8 cellular contexts compared by ENCODE assay signal in genomic region chr9:131731237-131731995, GRCh38. TPM values are rescaled to one million over a fixed set of nuclear protein-coding genes. Genes with fewer than 3 reads are reported as not detected.
DNase-seq lines count a peak whose midpoint lies in the region; ATAC-seq and TF ChIP-seq lines count a peak whose summit lies in the region.

No MANE protein-coding gene starts in this region.

- peak overlapping the region; percentile 87 to 88 for H3K4me3 Mint-ChIP-seq in effector memory CD8-positive, alpha-beta T cell

- H3K36me3 ChIP-seq in osteoblast (ENCODE audit: insufficient read depth, low read length) = no peaks in the 10 kb centered on the region

- H3K27ac ChIP-seq in osteoblast (ENCODE audit: low read depth, low read length) = peak overlapping the region; percentile 62

- peak; percentile 11 for ATAC-seq in effector memory CD8-positive, alpha-beta T cell (replicated peaks)
- ATAC-seq in HG03175 (IDR thresholded peaks at IDR 0.05; ENCODE audit: unreplicated experiment) (no peak), GM19452 (IDR thresholded peaks at IDR 0.05; ENCODE audit: unreplicated experiment) (no peak)

- H2AFZ ChIP-seq in osteoblast (ENCODE audit: low read length) = no peak overlapping the region

- TF ChIP-seq CTCF in osteoblast (IDR thresholded peaks at IDR 0.05; ENCODE audit: extremely low read depth, low read depth, low read length) = no peak

- no peaks in the 10 kb centered on the region for H3K27me3 Mint-ChIP-seq in effector memory CD8-positive, alpha-beta T cell

- no peak overlapping the region for H3K4me3 ChIP-seq in osteoblast (ENCODE audit: insufficient read depth, low read length)

- H3K4me1 Mint-ChIP-seq in effector memory CD8-positive, alpha-beta T cell (ENCODE audit: low read depth in 2 of 2) = peaks cover 72 to 91% of the 10 kb centered on the region in 2 donors

- peak overlapping the region; percentile 93 to 97 for H3K27ac Mint-ChIP-seq in effector memory CD8-positive, alpha-beta T cell

- peaks cover 70% of the 10 kb centered on the region for H3K4me1 ChIP-seq in osteoblast (ENCODE audit: insufficient read depth, low read length)

- no peaks in the 10 kb centered on the region for H3K9me3 ChIP-seq in osteoblast (ENCODE audit: low read depth, low read length)

- H3K4me2 ChIP-seq in osteoblast (ENCODE audit: insufficient read depth, low read length) = peak overlapping the region; percentile 3

- DNase-seq in ELR (ENCODE audit: low read depth) = peak; percentile 61
- peak; percentile 9 for DNase-seq in NCI-H748 treated with DMSO at 0.1 percent for 48 hours (lab: John Stamatoyannopoulos, UW)
- peak; percentile 40 to 50 (median 44) for DNase-seq in effector memory CD8-positive, alpha-beta T cell
- DNase-seq in osteoblast (ENCODE audit: insufficient read length, low spot score, missing footprints) = no peak
- DNase-seq in GOT3 (lab: John Stamatoyannopoulos, UW) = no peak
- DNase-seq in inferior parietal cortex (ENCODE audit: extremely low spot score) = no peak

- H4K20me1 ChIP-seq in osteoblast (ENCODE audit: insufficient read depth, low read length) = peaks cover 70% of the 10 kb centered on the region

- no peaks in the 10 kb centered on the region for H3K9me3 Mint-ChIP-seq in effector memory CD8-positive, alpha-beta T cell

- peaks cover 54% of the 10 kb centered on the region for H3K36me3 Mint-ChIP-seq in effector memory CD8-positive, alpha-beta T cell (ENCODE audit: insufficient read depth)

- H3K27me3 ChIP-seq in osteoblast (ENCODE audit: insufficient read depth, low read length) = no peaks in the 10 kb centered on the region

- peaks cover 86% of the 10 kb centered on the region for H3K79me2 ChIP-seq in osteoblast (ENCODE audit: insufficient read depth, low read length)

RNA-seq across cellular contexts. Expression of gene RAPGEF1, which starts 8.5 kb away (rescaled TPM):
- 34.7 and 42.1 TPM in 2 replicates for total RNA-seq in osteoblast

Comparison
In these comparisons a context has a peak if more than half of its experiments do, and no peak if none do; other contexts are left out.
1. DNase-seq: peak in ELR (single experiment), NCI-H748 treated with DMSO at 0.1 percent for 48 hours (single experiment) and effector memory CD8-positive, alpha-beta T cell (3 of 3); none in osteoblast (single experiment), GOT3 (single experiment) and inferior parietal cortex (single experiment).